In the genomic region with DNA sequence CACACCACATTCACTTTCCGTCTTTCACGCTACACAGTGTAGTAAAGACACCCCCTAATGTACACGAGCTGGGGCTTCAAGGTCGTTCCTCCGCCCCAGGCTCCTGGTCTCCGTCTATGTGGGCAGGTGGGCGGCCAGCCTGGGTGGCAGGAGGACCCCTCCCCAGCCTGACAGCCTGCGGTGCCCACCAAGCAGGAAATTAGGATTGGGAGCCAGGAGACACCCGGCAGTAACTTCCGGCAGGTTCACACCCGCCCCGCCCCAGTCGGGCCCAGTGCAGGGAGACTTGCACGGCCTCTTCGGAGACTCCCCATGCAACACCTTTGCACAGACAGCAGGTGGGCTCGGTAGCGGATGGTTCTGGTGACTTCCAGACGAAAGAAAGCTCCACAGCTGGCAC, we compare ENCODE assay signal across 1 cellular context.
TF ChIP-seq lines count a peak whose summit lies in the region.

No MANE protein-coding gene starts in this region.

TF ChIP-seq in H1, 55 proteins besides CTCF, POLR2A, EP300 and RAD21:
- TF ChIP-seq CBX5 (IDR thresholded peaks at IDR 0.05; ENCODE audit: low read depth, low read length), result no peak
- TF ChIP-seq YY1 (IDR thresholded peaks at IDR 0.05; ENCODE audit: low read depth, low read length), result no peak
- no peak for TF ChIP-seq TEAD4 (IDR thresholded peaks at IDR 0.05; ENCODE audit: low read depth, low read length)
- TF ChIP-seq POU5F1 (IDR thresholded peaks at IDR 0.05; ENCODE audit: low read depth, low read length), result no peak
- TF ChIP-seq HDAC2 (IDR thresholded peaks at IDR 0.05; ENCODE audit: borderline replicate concordance in 1 of 2, low read depth in 2 of 2, low read length in 2 of 2), result no peak
- TF ChIP-seq RNF2 (IDR thresholded peaks at IDR 0.05; ENCODE audit: borderline replicate concordance, low read depth, low read length, missing control alignments, poor library complexity, severe bottlenecking), result no peak
- no peak for TF ChIP-seq TCF12 (IDR thresholded peaks at IDR 0.05; ENCODE audit: low read depth, low read length)
- no peak for TF ChIP-seq BACH1 (IDR thresholded peaks at IDR 0.05; ENCODE audit: low read length)
- TF ChIP-seq CHD7 (IDR thresholded peaks at IDR 0.05; ENCODE audit: insufficient replicate concordance, low read length), result no peak
- TF ChIP-seq CHD1 (IDR thresholded peaks at IDR 0.05; ENCODE audit: low read depth, low read length), result no peak
- no peak for TF ChIP-seq ATF3 (IDR thresholded peaks at IDR 0.05; ENCODE audit: insufficient read depth, low read depth, low read length)
- TF ChIP-seq CHD2 (IDR thresholded peaks at IDR 0.05; ENCODE audit: low read length), result no peak
- no peak for TF ChIP-seq TAF7 (optimal IDR thresholded peaks at IDR 0.05; ENCODE audit: borderline replicate concordance, low read depth, low read length)
- no peak for TF ChIP-seq CREB1 (IDR thresholded peaks at IDR 0.05)
- no peak for TF ChIP-seq EZH2 (IDR thresholded peaks at IDR 0.05; ENCODE audit: low read depth, low read length, severe bottlenecking)
- TF ChIP-seq, protein P1, sequence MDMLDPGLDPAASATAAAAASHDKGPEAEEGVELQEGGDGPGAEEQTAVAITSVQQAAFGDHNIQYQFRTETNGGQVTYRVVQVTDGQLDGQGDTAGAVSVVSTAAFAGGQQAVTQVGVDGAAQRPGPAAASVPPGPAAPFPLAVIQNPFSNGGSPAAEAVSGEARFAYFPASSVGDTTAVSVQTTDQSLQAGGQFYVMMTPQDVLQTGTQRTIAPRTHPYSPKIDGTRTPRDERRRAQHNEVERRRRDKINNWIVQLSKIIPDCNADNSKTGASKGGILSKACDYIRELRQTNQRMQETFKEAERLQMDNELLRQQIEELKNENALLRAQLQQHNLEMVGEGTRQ (IDR thresholded peaks at IDR 0.05; ENCODE audit: low read length), result no peak
- TF ChIP-seq POLR2AphosphoS5 (IDR thresholded peaks at IDR 0.05; ENCODE audit: low read depth, low read length), result no peak
- no peak for TF ChIP-seq MAX (IDR thresholded peaks at IDR 0.05)
- TF ChIP-seq JUND (IDR thresholded peaks at IDR 0.05; ENCODE audit: low read length), result no peak
- no peak for TF ChIP-seq SUZ12 (IDR thresholded peaks at IDR 0.05; ENCODE audit: low read length)
